23 cellular contexts compared by ENCODE assay signal in genomic region chr7:70714506-70715038, GRCh38.
"Had no signal": no experiment of that assay in that cellular context is flagged by ENCODE, and none has a peak within 500 bp of the region (broad histone marks: within the 10 kb centered on the region; RNA-seq: fewer than 3 reads in every experiment).

No MANE protein-coding gene starts in this region.

- H3K36me3 ChIP-seq: heart left ventricle, left ventricle myocardium inferior, lower lobe of right lung, spleen, thoracic aorta, transverse colon, upper lobe of right lung, vagina had no signal

- DNase-seq: cerebellar nuclear complex; cortex of kidney; effector memory CD8-positive, alpha-beta T cell; heart left ventricle; left cardiac atrium; left ventricle myocardium inferior; lower lobe of right lung; psoas muscle; right cardiac atrium; spleen; stimulated activated CD4-positive, alpha-beta T cell treated with anti-CD3 and anti-CD28 coated beads, Interleukin-4, amount 100 ng/mL, for 4 hours; stimulated activated naive CD8-positive, alpha-beta T cell treated with anti-CD3 and anti-CD28 coated beads, Interleukin-15, Interleukin-2, amounts not matched to agents 100 U/mL and 50 U/mL, for 24 hours; substantia nigra; transverse colon; upper lobe of right lung had no signal

- H3K9me3 ChIP-seq: lower lobe of right lung, psoas muscle, thoracic aorta, transverse colon, vagina had no signal

- H3K4me2 ChIP-seq: hepatocyte, neural progenitor cell had no signal

- H3K27me3 ChIP-seq: heart left ventricle, hepatocyte, neural progenitor cell, spleen, transverse colon, upper lobe of right lung, vagina had no signal

- H3K9ac ChIP-seq: neural progenitor cell had no signal

- H3K4me1 ChIP-seq: spleen had no signal

- H2AFZ ChIP-seq: hepatocyte, neural progenitor cell had no signal

- ATAC-seq: effector memory CD8-positive, alpha-beta T cell; heart left ventricle; lower lobe of right lung; right cardiac atrium; stimulated activated memory B cell treated with anti-CD40 and anti-IgM and Interleukin-4, amounts not matched to agents 10 μg/mL and 1 μg/mL and 100 μg/mL, for 72 hours; stimulated activated naive CD8-positive, alpha-beta T cell treated with anti-CD3 and anti-CD28 coated beads, Interleukin-15, Interleukin-2, amounts not matched to agents 100 U/mL and 50 U/mL, for 24 hours; upper lobe of right lung had no signal

- H3K4me3 ChIP-seq: heart left ventricle, hepatocyte, left ventricle myocardium inferior, lower lobe of right lung, neural progenitor cell, psoas muscle, skin epidermis, spleen, thoracic aorta, transverse colon, upper lobe of right lung, vagina had no signal

- FAIRE-seq: endometrium, frontal cortex had no signal

- H3K27ac ChIP-seq: heart left ventricle, hepatocyte, left ventricle myocardium inferior, lower lobe of right lung, neural progenitor cell, psoas muscle, skin epidermis, spleen, thoracic aorta, transverse colon, upper lobe of right lung, vagina had no signal
